In the genomic region with DNA sequence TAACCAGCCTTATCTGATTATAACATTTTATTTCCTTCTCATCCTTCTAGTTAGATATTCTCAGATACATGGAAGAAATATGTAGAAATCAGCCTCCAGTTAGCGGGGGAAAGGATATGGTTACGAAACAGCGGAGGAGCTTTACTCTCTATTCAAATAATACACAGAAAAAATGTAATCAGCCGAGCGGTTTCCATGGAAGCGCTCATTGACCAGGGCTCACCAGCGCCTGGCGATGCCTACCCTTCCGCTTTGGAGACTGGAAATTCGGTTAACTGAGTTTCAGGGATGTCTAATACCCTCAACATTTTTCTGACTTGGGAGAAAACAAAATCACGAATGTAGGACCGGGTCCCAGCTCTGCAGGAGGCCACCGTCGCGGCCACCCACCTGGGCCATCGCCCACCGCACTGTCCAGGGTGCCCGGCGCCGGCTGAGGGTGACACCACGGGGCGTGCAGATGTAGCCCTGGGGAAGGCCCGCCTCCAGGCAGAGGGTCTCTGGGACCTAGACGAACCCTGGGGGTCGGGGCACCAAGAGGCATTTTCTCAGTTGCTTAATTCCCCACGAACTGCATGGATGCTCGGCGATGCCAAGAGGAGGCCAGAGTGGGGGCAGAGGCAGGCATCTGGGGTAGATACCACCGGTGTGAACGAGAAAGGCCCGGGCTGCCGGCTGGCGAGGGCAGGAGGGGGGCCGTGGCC, we compare ENCODE assay signal across 15 cellular contexts. TPM values are rescaled to one million over a fixed set of nuclear protein-coding genes. Genes with fewer than 3 reads are reported as not detected.
DNase-seq lines count a peak whose midpoint lies in the region; ATAC-seq, FAIRE-seq and TF ChIP-seq lines count a peak whose summit lies in the region.
"Had no signal": no experiment of that assay in that cellular context is flagged by ENCODE, and none has a peak within 500 bp of the region (broad histone marks: within the 10 kb centered on the region; RNA-seq: fewer than 3 reads in every experiment).

No MANE protein-coding gene starts in this region.

- no peak overlapping the region for H3K9ac ChIP-seq in trophoblast cell (ENCODE audit: low read length)

- WGBS in trophoblast cell (ENCODE audit: extremely low coverage, insufficient coverage, insufficient read length): no CpG with 5 or more reads among the region's 34 CpGs

- H3K14ac ChIP-seq in trophoblast cell (ENCODE audit: low read length): no peak overlapping the region

- no peak for ATAC-seq in GM21381 (IDR thresholded peaks at IDR 0.05; ENCODE audit: unreplicated experiment)
- ATAC-seq: heart left ventricle had no signal

- no peak overlapping the region for H2BK5ac ChIP-seq in trophoblast cell (ENCODE audit: low read depth, low read length, poor library complexity)

- no peaks in the 10 kb centered on the region for H3K36me3 ChIP-seq in trophoblast cell (ENCODE audit: control insufficient read depth in 1 of 2, insufficient read depth in 2 of 2, low read length in 2 of 2)
- H3K36me3 ChIP-seq: heart left ventricle had no signal

- H2BK120ac ChIP-seq in trophoblast cell (ENCODE audit: insufficient read depth, low read length, poor library complexity): no peak overlapping the region

- H3K27ac ChIP-seq in cingulate gyrus (ENCODE audit: low read depth, low read length) (peak overlapping the region; percentile 75), trophoblast cell (ENCODE audit: low read depth, low read length) (no peak overlapping the region)
- H3K27ac ChIP-seq: heart left ventricle, HL-60 had no signal

- peaks cover 12% of the 10 kb centered on the region in 2 experiments for H3K4me1 ChIP-seq in trophoblast cell (ENCODE audit: control insufficient read depth in 1 of 2, insufficient read depth in 2 of 2, low read length in 2 of 2)

- H3K4ac ChIP-seq in trophoblast cell (ENCODE audit: low read depth, low read length): no peak overlapping the region

- peaks cover 5% of the 10 kb centered on the region for H3K9me3 ChIP-seq in trophoblast cell (ENCODE audit: insufficient read depth, low read depth, low read length)
- H3K9me3 ChIP-seq: heart left ventricle had no signal

- no peaks in the 10 kb centered on the region for H3K79me2 ChIP-seq in trophoblast cell (ENCODE audit: control insufficient read depth, insufficient read depth, low read length, poor library complexity)

- peak overlapping the region; percentile 42 for H3K4me3 ChIP-seq in trophoblast cell (ENCODE audit: low read depth, low read length)

- no peak overlapping the region for H4K12ac ChIP-seq in trophoblast cell (ENCODE audit: low read depth, low read length)

- no peak overlapping the region for H4K8ac ChIP-seq in trophoblast cell (ENCODE audit: low read depth, low read length)

- DNase-seq in COLO668 (lab: John Stamatoyannopoulos, UW; ENCODE audit: unreplicated experiment): peak; percentile 61
- peak; percentile 53 for DNase-seq in HuH-7.5 (ENCODE audit: low spot score)
- DNase-seq in trophoblast cell: no peak
- no peak for DNase-seq in GM19239 (ENCODE audit: insufficient read length, low spot score)
- DNase-seq in islet precursor cell: no peak
- DNase-seq in H54 (ENCODE audit: insufficient read length, low spot score): no peak
- DNase-seq: activated CD8-positive, alpha-beta memory T cell treated with anti-CD3 and anti-CD28 coated beads, Interleukin-2, amount 10 ng/mL, durations not matched to agents 7 days and 5 days; heart left ventricle; HFFc6; NCI-H2081 treated with DMSO at 0.1 percent for 48 hours; stimulated activated CD4-positive, alpha-beta T cell treated with anti-CD3 and anti-CD28 coated beads, Interleukin-4, amount 100 ng/mL, for 4 hours had no signal

- FAIRE-seq in GM19239 (lab: Jason Lieb, UNC) (no peak), H54 (lab: Jason Lieb, UNC) (no peak)
- FAIRE-seq: colon had no signal

- H3K23ac ChIP-seq in trophoblast cell (ENCODE audit: low read length): no peak overlapping the region

- H3K27me3 ChIP-seq in trophoblast cell (ENCODE audit: insufficient read depth, low read length): peaks cover 40% of the 10 kb centered on the region

- H3K18ac ChIP-seq in trophoblast cell (ENCODE audit: low read length): no peak overlapping the region

- peak overlapping the region; percentile 85 for H3K4me2 ChIP-seq in trophoblast cell (ENCODE audit: low read length)

- no peaks in the 10 kb centered on the region for H3K79me1 ChIP-seq in trophoblast cell (ENCODE audit: low read length)

- no peak overlapping the region for H2BK12ac ChIP-seq in trophoblast cell (ENCODE audit: low read length)

- TF ChIP-seq POLR2A in H54 (IDR thresholded peaks at IDR 0.05; ENCODE audit: low read depth, low read length): no peak

- H2AK5ac ChIP-seq in trophoblast cell (ENCODE audit: low read length): no peak overlapping the region

- no peak overlapping the region for H2AFZ ChIP-seq in trophoblast cell (ENCODE audit: insufficient read depth, low read length, poor library complexity)

- no peak overlapping the region for H4K91ac ChIP-seq in trophoblast cell (ENCODE audit: low read depth, low read length)

RNA-seq across cellular contexts. Expression of a gene that starts 1.7 kb away (rescaled TPM):
- polyA plus RNA-seq in trophoblast cell (2013): 0.04 TPM in 1 of 2 replicates, not detected in the other

RNA-seq across cellular contexts. Expression of a gene that starts 35.8 kb away (rescaled TPM):
- 65.4 and 66.9 TPM in 2 replicates for polyA plus RNA-seq in trophoblast cell (2013)

Comparison
In these comparisons a context has a peak if more than half of its experiments do, and no peak if none do; other contexts are left out.
1. DNase-seq: peak in COLO668 (single experiment) and HuH-7.5 (single experiment); none in trophoblast cell (0 of 2), GM19239 (single experiment), islet precursor cell (single experiment) and H54 (single experiment).